In genomic region chr3:14769531-14770325, GRCh38 we compare ENCODE assay signal across 17 cellular contexts. TPM values are rescaled to one million over a fixed set of nuclear protein-coding genes. Genes with fewer than 3 reads are reported as not detected.
"Had no signal": no experiment of that assay in that cellular context is flagged by ENCODE, and none has a peak within 500 bp of the region (broad histone marks: within the 10 kb centered on the region; RNA-seq: fewer than 3 reads in every experiment).

No MANE protein-coding gene starts in this region.

- H3K27ac ChIP-seq: parathyroid adenoma, transverse colon had no signal

- H3K36me3 Mint-ChIP-seq: activated naive CD8-positive, alpha-beta T cell treated with anti-CD3 and anti-CD28 coated beads, Interleukin-2, amount 10 ng/mL, durations not matched to agents 7 days and 5 days; brain; WTC11 had no signal

- H3K9me3 Mint-ChIP-seq: activated naive CD8-positive, alpha-beta T cell treated with anti-CD3 and anti-CD28 coated beads, Interleukin-2, amount 10 ng/mL, durations not matched to agents 7 days and 5 days; brain; central memory CD8-positive, alpha-beta T cell; WTC11 had no signal

- H3K36me3 ChIP-seq: transverse colon had no signal

- H3K4me3 ChIP-seq: transverse colon had no signal

- H3K27me3 ChIP-seq: transverse colon had no signal

- ATAC-seq: left cardiac atrium, T-helper 17 cell, WTC11 had no signal

- H3K4me1 Mint-ChIP-seq: activated naive CD8-positive, alpha-beta T cell treated with anti-CD3 and anti-CD28 coated beads, Interleukin-2, amount 10 ng/mL, durations not matched to agents 7 days and 5 days; central memory CD8-positive, alpha-beta T cell; T-helper 17 cell had no signal

- DNase-seq: activated CD4-positive, alpha-beta T cell treated with anti-CD3 and anti-CD28 coated beads for 4 hours; activated naive CD4-positive, alpha-beta T cell; cortex of kidney; effector CD8-positive, alpha-beta T cell; foreskin melanocyte; left cardiac atrium; retina; stimulated activated CD4-positive, alpha-beta T cell treated with anti-CD3 and anti-CD28 coated beads, Interleukin-2, amount 100 ng/mL, for 48 hours; stimulated activated naive CD4-positive, alpha-beta T cell; T-helper 17 cell; transverse colon had no signal

- H3K4me1 ChIP-seq: parathyroid adenoma, transverse colon had no signal

- H3K9me3 ChIP-seq: transverse colon had no signal

- H3K27ac Mint-ChIP-seq: activated naive CD8-positive, alpha-beta T cell treated with anti-CD3 and anti-CD28 coated beads, Interleukin-2, amount 10 ng/mL, durations not matched to agents 7 days and 5 days; brain; T-helper 17 cell; WTC11 had no signal

- H3K4me3 Mint-ChIP-seq: activated naive CD8-positive, alpha-beta T cell treated with anti-CD3 and anti-CD28 coated beads, Interleukin-2, amount 10 ng/mL, durations not matched to agents 7 days and 5 days; brain; central memory CD8-positive, alpha-beta T cell; T-helper 17 cell; WTC11 had no signal

RNA-seq across cellular contexts. Expression of gene FGD5, which starts 49.0 kb away (rescaled TPM):
- total RNA-seq: activated CD8-positive, alpha-beta memory T cell treated with anti-CD3 and anti-CD28 coated beads for 36 hours; T-helper 17 cell had no signal
